ENCODE assay signal across 6 cellular contexts in the genomic region with DNA sequence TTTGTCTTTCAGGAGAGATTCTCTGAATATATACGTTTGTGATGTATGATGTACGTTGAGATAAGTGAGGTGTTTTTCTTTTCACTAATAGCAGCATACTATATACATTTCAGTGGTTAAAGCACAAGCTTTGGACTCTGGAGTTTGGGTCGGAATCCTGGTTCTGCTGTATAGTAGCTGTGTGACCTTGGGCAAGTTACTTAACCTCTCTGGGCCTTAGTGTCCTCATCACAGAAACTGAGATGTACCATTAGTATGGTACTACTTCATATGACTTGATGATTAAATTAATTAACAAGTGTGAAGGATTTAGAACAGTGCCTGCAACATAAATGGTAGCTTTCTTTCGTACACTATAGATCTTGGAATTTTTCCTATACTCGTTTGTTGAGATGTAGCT.
"Had no signal": no experiment of that assay in that cellular context is flagged by ENCODE, and none has a peak within 500 bp of the region (broad histone marks: within the 10 kb centered on the region; RNA-seq: fewer than 3 reads in every experiment).

No MANE protein-coding gene starts in this region.

- ATAC-seq: GM23338, HCT116 had no signal

- H3K4me2 ChIP-seq: GM23338 had no signal

- H2AFZ ChIP-seq: GM23338 had no signal

- H3K4me3 ChIP-seq: GM23338, HAP-1 had no signal

- H3K36me3 ChIP-seq: HAP-1 had no signal

- DNase-seq: H7, KG1 had no signal

- FAIRE-seq: HTR-8/SVneo had no signal
